In the genomic region with DNA sequence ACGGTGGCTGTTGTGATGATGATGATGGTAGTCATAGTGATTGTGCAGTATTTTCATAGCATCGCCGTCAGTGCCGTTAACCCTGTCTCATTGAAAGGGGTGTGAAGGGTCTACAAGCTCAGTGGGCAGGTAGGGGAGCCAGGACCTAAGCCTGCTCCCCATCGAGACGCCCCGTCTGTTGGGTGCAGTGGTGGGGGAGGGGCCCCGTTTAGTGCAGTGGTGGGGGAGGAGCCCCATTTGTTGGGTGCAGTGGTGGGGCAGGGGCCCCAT, we compare ENCODE assay signal across 23 cellular contexts.
DNase-seq lines count a peak whose midpoint lies in the region; TF ChIP-seq lines count a peak whose summit lies in the region.
"Had no signal": no experiment of that assay in that cellular context is flagged by ENCODE, and none has a peak within 500 bp of the region (broad histone marks: within the 10 kb centered on the region; RNA-seq: fewer than 3 reads in every experiment).

No MANE protein-coding gene starts in this region.

- WGBS in mesodermal cell (ENCODE audit: insufficient coverage in 2 of 2), 2 experiments = 90 to 94% methylated on average over 3 to 6 of the region's 8 CpGs
- 70 to 79% (median 75%) methylated on average over 8 of the region's 8 CpGs for WGBS in stomach, 5 donors

- H3K9me3 ChIP-seq in HEK293 (ENCODE audit: control insufficient read depth, insufficient read depth, low read depth, low read length) (no peaks in the 10 kb centered on the region), ascending aorta (no peaks in the 10 kb centered on the region), mesodermal cell (ENCODE audit: control insufficient read depth, low read length) (no peaks in the 10 kb centered on the region), stomach (no peaks in the 10 kb centered on the region)
- H3K9me3 ChIP-seq: thyroid gland had no signal

- H3K4me3 ChIP-seq in HEK293 (ENCODE audit: low read depth, low read length) (no peak overlapping the region), ascending aorta (no peak overlapping the region), mesodermal cell (ENCODE audit: extremely low read depth, insufficient read depth, low read length, poor library complexity, severe bottlenecking) (no peak overlapping the region), stomach (no peak overlapping the region)
- H3K4me3 ChIP-seq: BLaER1, cardiac muscle cell, lung, thyroid gland had no signal

- CTCF ChIA-PET in HEK293 (lab: Yijun Ruan, JAX) = interaction anchor here (0.7 kb wide), 1 partner anchor 20 kb away, joined by 3 read pairs; no protein-coding TSS in a partner anchor

- POLR2A ChIA-PET in HEK293 (lab: Yijun Ruan, JAX) = interaction anchor here (0.7 kb wide), 1 partner anchor 453 kb away, joined by 6 read pairs; no protein-coding TSS in a partner anchor

- DNase-seq in ascending aorta (ENCODE audit: low spot score in 2 of 2) (no peak), stomach (no peak), NCI-H2081 (lab: John Stamatoyannopoulos, UW) (no peak), NCI-H748 treated with DMSO at 0.1 percent for 48 hours (lab: John Stamatoyannopoulos, UW) (no peak), NCI-H82 treated with DMSO at 0.1 percent for 48 hours (lab: John Stamatoyannopoulos, UW; ENCODE audit: unreplicated experiment) (no peak)
- DNase-seq: activated CD4-positive, alpha-beta memory T cell treated with anti-CD3 and anti-CD28 coated beads for 36 hours; activated CD4-positive, CD25-positive, alpha-beta regulatory T cell treated with anti-CD3 and anti-CD28 coated beads, Interleukin-2, amount 50 U/mL, for 72 hours; activated CD8-positive, alpha-beta memory T cell treated with anti-CD3 and anti-CD28 coated beads, Interleukin-2, amount 50 U/mL, for 48 hours; activated naive CD4-positive, alpha-beta T cell treated with anti-CD3 and anti-CD28 coated beads, Interleukin-2, amount 50 U/mL, for 16 hours; anterior cingulate cortex; glutamatergic neuron; GOT3; NCI-H1092; NCI-H187; NCI-H524 treated with DMSO at 0.1 percent for 48 hours; stimulated activated naive CD8-positive, alpha-beta T cell treated with anti-CD3 and anti-CD28 coated beads, Interleukin-15, Interleukin-2, amounts not matched to agents 100 U/mL and 50 U/mL, for 24 hours; T-helper 1 cell; thyroid gland had no signal

- TF ChIP-seq CTCF in HEK293 (tag by site-specific recombination; IDR thresholded peaks at IDR 0.05) = no peak
- no peak for TF ChIP-seq CTCF in ascending aorta (IDR thresholded peaks at IDR 0.05)
- TF ChIP-seq CTCF in stomach (IDR thresholded peaks at IDR 0.05) = no peak

- no peak overlapping the region for H3K27ac ChIP-seq in HEK293 (ENCODE audit: extremely low read depth, low read depth, low read length)
- H3K27ac ChIP-seq in ascending aorta = peak overlapping the region; percentile 10 to 64
- peak overlapping the region; percentile 67 for H3K27ac ChIP-seq in mesodermal cell (ENCODE audit: low read depth, low read length, severe bottlenecking)
- H3K27ac ChIP-seq in stomach = peak overlapping the region in 3 of 5 donors; percentile 83 to 93 (median 85)
- H3K27ac ChIP-seq: BLaER1, cardiac muscle cell, thyroid gland had no signal

- H3K36me3 ChIP-seq in HEK293 (ENCODE audit: control insufficient read depth in 2 of 2, insufficient read depth in 1 of 2, low read length in 2 of 2) (no peaks in the 10 kb centered on the region), ascending aorta (no peaks in the 10 kb centered on the region), mesodermal cell (ENCODE audit: control insufficient read depth, insufficient read depth, low read length) (peaks cover 90% of the 10 kb centered on the region), stomach (no peaks in the 10 kb centered on the region)
- H3K36me3 ChIP-seq: cardiac muscle cell, thyroid gland had no signal

- TF ChIP-seq POLR2A in stomach (IDR thresholded peaks at IDR 0.05) = no peak

- TF ChIP-seq EP300 in stomach (IDR thresholded peaks at IDR 0.05) = no peak

- H3K27me3 ChIP-seq in ascending aorta = no peaks in the 10 kb centered on the region
- no peaks in the 10 kb centered on the region for H3K27me3 ChIP-seq in stomach
- H3K27me3 ChIP-seq: BLaER1, cardiac muscle cell, thyroid gland had no signal

- intact Hi-C loops in ascending aorta (cut with DNase I) = no loop called here
- intact Hi-C loops in stomach (cut with DNase I; ENCODE audit: low total_unique reads) = no loop called here

- H3K4me1 ChIP-seq in HEK293 (ENCODE audit: control insufficient read depth, insufficient read depth, low read length) (peaks cover 5% of the 10 kb centered on the region; the same call in 1 of the 2 replicates), ascending aorta (peaks cover 30 to 38% of the 10 kb centered on the region in 2 donors), mesodermal cell (ENCODE audit: control insufficient read depth, insufficient read depth, low read length, poor library complexity, severe bottlenecking) (peaks cover 30% of the 10 kb centered on the region), stomach (peaks cover 25 to 73% (median 51%) of the 10 kb centered on the region in 4 donors)

TF ChIP-seq in HEK293, 187 proteins besides CTCF, POLR2A, EP300 and RAD21:
- TF ChIP-seq, protein P1, sequence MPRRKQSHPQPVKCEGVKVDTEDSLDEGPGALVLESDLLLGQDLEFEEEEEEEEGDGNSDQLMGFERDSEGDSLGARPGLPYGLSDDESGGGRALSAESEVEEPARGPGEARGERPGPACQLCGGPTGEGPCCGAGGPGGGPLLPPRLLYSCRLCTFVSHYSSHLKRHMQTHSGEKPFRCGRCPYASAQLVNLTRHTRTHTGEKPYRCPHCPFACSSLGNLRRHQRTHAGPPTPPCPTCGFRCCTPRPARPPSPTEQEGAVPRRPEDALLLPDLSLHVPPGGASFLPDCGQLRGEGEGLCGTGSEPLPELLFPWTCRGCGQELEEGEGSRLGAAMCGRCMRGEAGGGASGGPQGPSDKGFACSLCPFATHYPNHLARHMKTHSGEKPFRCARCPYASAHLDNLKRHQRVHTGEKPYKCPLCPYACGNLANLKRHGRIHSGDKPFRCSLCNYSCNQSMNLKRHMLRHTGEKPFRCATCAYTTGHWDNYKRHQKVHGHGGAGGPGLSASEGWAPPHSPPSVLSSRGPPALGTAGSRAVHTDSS (tag by site-specific recombination; IDR thresholded peaks at IDR 0.05) = peak; percentile 37; the same call in 1 of the 2 replicates
- TF ChIP-seq ZNF214 (tag by site-specific recombination; IDR thresholded peaks at IDR 0.05; ENCODE audit: borderline replicate concordance) = no peak
